22 cellular contexts compared by ENCODE assay signal in genomic region chr4:3498901-3499510, GRCh38. TPM values are rescaled to one million over a fixed set of nuclear protein-coding genes. Genes with fewer than 3 reads are reported as not detected.
"Had no signal": no experiment of that assay in that cellular context is flagged by ENCODE, and none has a peak within 500 bp of the region (broad histone marks: within the 10 kb centered on the region; RNA-seq: fewer than 3 reads in every experiment).

No MANE protein-coding gene starts in this region.

- ATAC-seq: foreskin keratinocyte; natural killer cell; stimulated activated naive CD8-positive, alpha-beta T cell treated with anti-CD3 and anti-CD28 coated beads, Interleukin-15, Interleukin-2, amounts not matched to agents 100 U/mL and 50 U/mL, for 24 hours had no signal

- H3K27me3 ChIP-seq: thyroid gland had no signal

- H3K9me3 ChIP-seq: thyroid gland had no signal

- H3K27ac ChIP-seq: foreskin keratinocyte, thyroid gland had no signal

- H3K4me1 ChIP-seq: foreskin keratinocyte, thyroid gland had no signal

- H3K4me3 ChIP-seq: thyroid gland had no signal

- FAIRE-seq: colon had no signal

- H3K36me3 ChIP-seq: thyroid gland had no signal

- DNase-seq: activated CD4-positive, alpha-beta T cell treated with anti-CD3 and anti-CD28 coated beads for 1 hour; activated CD4-positive, alpha-beta T cell treated with anti-CD3 and anti-CD28 coated beads, Interleukin-2, amount 50 U/mL, for 1 hour; activated gamma-delta T cell treated with Interleukin-2 at 50 U/mL for 16 hours; activated T-cell treated with anti-CD3 and anti-CD28 coated beads, Interleukin-2, amount 50 U/mL, for 1 hour; anterior cingulate cortex; central memory CD4-positive, alpha-beta T cell; effector memory CD4-positive, alpha-beta T cell; foreskin keratinocyte; hippocampal formation; kidney glomerular epithelial cell; midbrain; natural killer cell; stimulated activated CD4-positive, alpha-beta T cell treated with anti-CD3 and anti-CD28 coated beads, Interleukin-4, amount 100 ng/mL, for 24 hours; stimulated activated naive CD8-positive, alpha-beta T cell treated with anti-CD3 and anti-CD28 coated beads, Interleukin-15, Interleukin-2, amounts not matched to agents 100 U/mL and 50 U/mL, for 24 hours; T-helper 9 cell; thyroid gland had no signal

RNA-seq across cellular contexts. Expression of gene DOK7, which starts 35.9 kb away (rescaled TPM):
- total RNA-seq: dermis microvascular lymphatic vessel endothelial cell, glomerular endothelial cell, osteocyte, progenitor cell of endocrine pancreas, subcutaneous adipose tissue had no signal

RNA-seq across cellular contexts. Expression of gene HGFAC, which starts 57.2 kb away (rescaled TPM):
- total RNA-seq: foreskin keratinocyte, subcutaneous adipose tissue had no signal
- polyA plus RNA-seq: foreskin keratinocyte had no signal
